17 cellular contexts compared by ENCODE assay signal in genomic region chr11:121137005-121137404, GRCh38. TPM values are rescaled to one million over a fixed set of nuclear protein-coding genes. Genes with fewer than 3 reads are reported as not detected.
DNase-seq lines count a peak whose midpoint lies in the region; ATAC-seq, FAIRE-seq and TF ChIP-seq lines count a peak whose summit lies in the region.
"Had no signal": no experiment of that assay in that cellular context is flagged by ENCODE, and none has a peak within 500 bp of the region (broad histone marks: within the 10 kb centered on the region; RNA-seq: fewer than 3 reads in every experiment).

No MANE protein-coding gene starts in this region.

- in situ Hi-C loops in gastrocnemius medialis (cut with MboI; ENCODE audit: low sequenced_read_pairs in 4 of 4), result no loop called here

- H3K4me1 ChIP-seq in endothelial cell of umbilical vein (ENCODE audit: control insufficient read depth, extremely low read depth, insufficient read depth, low read length), result no peaks in the 10 kb centered on the region
- H3K4me1 ChIP-seq in trophoblast cell (ENCODE audit: control insufficient read depth in 1 of 2, insufficient read depth in 2 of 2, low read length in 2 of 2), result no peaks in the 10 kb centered on the region
- peaks cover 4 to 5% of the 10 kb centered on the region in 2 donors for H3K4me1 ChIP-seq in gastrocnemius medialis

- no peaks in the 10 kb centered on the region for H3K9me1 ChIP-seq in endothelial cell of umbilical vein (replicated peaks; ENCODE audit: control insufficient read depth, extremely low read depth, insufficient read depth, low read length)

- peak overlapping the region; percentile 82 for H3K23ac ChIP-seq in trophoblast cell (ENCODE audit: low read length)

- H3K27me3 ChIP-seq in endothelial cell of umbilical vein (ENCODE audit: control insufficient read depth in 2 of 2, insufficient read depth in 2 of 2, low read length in 2 of 2) (no peaks in the 10 kb centered on the region), trophoblast cell (ENCODE audit: insufficient read depth, low read length) (no peaks in the 10 kb centered on the region), gastrocnemius medialis (no peaks in the 10 kb centered on the region)
- H3K27me3 ChIP-seq: BLaER1 treated with 17β-estradiol and CSF1 and Interleukin-3, amounts not matched to agents 10 nM and 100 nM had no signal

- no peak overlapping the region for H4K8ac ChIP-seq in trophoblast cell (ENCODE audit: low read depth, low read length)

- no peaks in the 10 kb centered on the region for H3K79me1 ChIP-seq in trophoblast cell (ENCODE audit: low read length)

- ATAC-seq in gastrocnemius medialis, result no peak
- ATAC-seq: CD8-positive, alpha-beta T cell; GM23338; HCT116 had no signal

- H3K36me3 ChIP-seq in endothelial cell of umbilical vein (ENCODE audit: control insufficient read depth in 2 of 2, extremely low read depth in 1 of 2, insufficient read depth in 2 of 2, low read length in 2 of 2) (no peaks in the 10 kb centered on the region), trophoblast cell (ENCODE audit: control insufficient read depth in 1 of 2, insufficient read depth in 2 of 2, low read length in 2 of 2) (no peaks in the 10 kb centered on the region), gastrocnemius medialis (no peaks in the 10 kb centered on the region)
- H3K36me3 ChIP-seq: BLaER1 treated with 17β-estradiol and CSF1 and Interleukin-3, amounts not matched to agents 10 nM and 100 nM had no signal

- POLR2A ChIA-PET in endothelial cell of umbilical vein (lab: Charles Lee), result no interaction called here

- H3K27ac ChIP-seq in endothelial cell of umbilical vein (ENCODE audit: insufficient read depth, low read depth, low read length) (no peak overlapping the region), trophoblast cell (ENCODE audit: low read depth, low read length) (no peak overlapping the region), gastrocnemius medialis (no peak overlapping the region)
- H3K27ac ChIP-seq: BLaER1 treated with 17β-estradiol and CSF1 and Interleukin-3, amounts not matched to agents 10 nM and 100 nM had no signal

- no peak for TF ChIP-seq POLR2A in endothelial cell of umbilical vein (IDR thresholded peaks at IDR 0.05; ENCODE audit: low read depth, low read length)
- no peak for TF ChIP-seq POLR2A in gastrocnemius medialis (IDR thresholded peaks at IDR 0.05)

- no CpG with 5 or more reads among the region's 11 CpGs for WGBS in trophoblast cell (ENCODE audit: extremely low coverage, insufficient coverage, insufficient read length)

- H3K4me3 ChIP-seq in GM12864 (ENCODE audit: low read depth, low read length) (no peak overlapping the region), endothelial cell of umbilical vein (replicated peaks in 1 of 3; ENCODE audit: insufficient read depth in 1 of 3, low read depth in 1 of 3, low read length in 3 of 3) (no peak overlapping the region), trophoblast cell (ENCODE audit: low read depth, low read length) (no peak overlapping the region), gastrocnemius medialis (no peak overlapping the region)
- H3K4me3 ChIP-seq: BLaER1 treated with 17β-estradiol and CSF1 and Interleukin-3, amounts not matched to agents 10 nM and 100 nM; GM23338 had no signal

- no peak overlapping the region for H2AFZ ChIP-seq in endothelial cell of umbilical vein (ENCODE audit: low read depth, low read length)
- no peak overlapping the region for H2AFZ ChIP-seq in trophoblast cell (ENCODE audit: insufficient read depth, low read length, poor library complexity)
- H2AFZ ChIP-seq: GM23338 had no signal

- H4K20me1 ChIP-seq in endothelial cell of umbilical vein (replicated peaks; ENCODE audit: control insufficient read depth, extremely low read depth, insufficient read depth, low read length), result no peaks in the 10 kb centered on the region
- H4K20me1 ChIP-seq: BLaER1 treated with 17β-estradiol and CSF1 and Interleukin-3, amounts not matched to agents 10 nM and 100 nM had no signal

- DNase-seq in GM12864 (ENCODE audit: low read depth), result peak; percentile 2
- no peak for DNase-seq in HTR-8/SVneo (ENCODE audit: insufficient read length, low spot score)
- DNase-seq in endothelial cell of umbilical vein (ENCODE audit: low read depth, low spot score), result no peak
- no peak for DNase-seq in trophoblast cell
- DNase-seq in gastrocnemius medialis, result no peak
- no peak for DNase-seq in NCI-H345 (lab: John Stamatoyannopoulos, UW)
- no peak for DNase-seq in NCI-H1417 (lab: John Stamatoyannopoulos, UW)
- DNase-seq: 8988T; Calu3; CD8-positive, alpha-beta T cell; DMS79 treated with DMSO at 0.1 percent for 48 hours; GF-D8; H7 had no signal

- no peak overlapping the region for H4K12ac ChIP-seq in trophoblast cell (ENCODE audit: low read depth, low read length)

- no TSS peak for BruUV-seq in endothelial cell of umbilical vein (replicated peaks; lab: Mats Ljungman, UMichigan)

- CTCF ChIA-PET in endothelial cell of umbilical vein (lab: Charles Lee), result interaction anchor here (1.0 kb wide), 1 partner anchor 12 kb away, joined by 4 read pairs; no protein-coding TSS in a partner anchor

- H3K4ac ChIP-seq in trophoblast cell (ENCODE audit: low read depth, low read length), result no peak overlapping the region

- no peak overlapping the region for H4K91ac ChIP-seq in trophoblast cell (ENCODE audit: low read depth, low read length)

- H3K9ac ChIP-seq in endothelial cell of umbilical vein (replicated peaks; ENCODE audit: extremely low read depth, insufficient read depth, low read length), result no peak overlapping the region
- H3K9ac ChIP-seq in trophoblast cell (ENCODE audit: low read length), result no peak overlapping the region
- H3K9ac ChIP-seq: BLaER1 treated with 17β-estradiol and CSF1 and Interleukin-3, amounts not matched to agents 10 nM and 100 nM had no signal

- FAIRE-seq in HTR-8/SVneo (lab: Jason Lieb, UNC), result peak; percentile 85
- no peak for FAIRE-seq in endothelial cell of umbilical vein (lab: Jason Lieb, UNC)
- FAIRE-seq: GM12892 had no signal

- no peak for TF ChIP-seq CTCF in GM12864 (IDR thresholded peaks at IDR 0.05; ENCODE audit: low read depth, low read length, missing control alignments)
- no peak for TF ChIP-seq CTCF in endothelial cell of umbilical vein (IDR thresholded peaks at IDR 0.05; ENCODE audit: extremely low read depth in 1 of 2, insufficient read depth in 1 of 2, low read depth in 1 of 2, low read length in 2 of 2)
- TF ChIP-seq CTCF in gastrocnemius medialis (IDR thresholded peaks at IDR 0.05 in 4 of 5, conservative IDR thresholded peaks at IDR 0.05 in 1 of 5), result no peak

- H3K79me2 ChIP-seq in endothelial cell of umbilical vein (ENCODE audit: control insufficient read depth, insufficient read depth, low read length), result no peaks in the 10 kb centered on the region
- no peaks in the 10 kb centered on the region for H3K79me2 ChIP-seq in trophoblast cell (ENCODE audit: control insufficient read depth, insufficient read depth, low read length, poor library complexity)

- H3K14ac ChIP-seq in trophoblast cell (ENCODE audit: low read length), result no peak overlapping the region

- no peak overlapping the region for H2BK12ac ChIP-seq in trophoblast cell (ENCODE audit: low read length)

- intact Hi-C loops in endothelial cell of umbilical vein (cut with micrococcal nuclease), result no loop called here
- intact Hi-C loops in gastrocnemius medialis (cut with DNase I; ENCODE audit: low total_unique reads), result no loop called here

- no peak overlapping the region for H3K18ac ChIP-seq in trophoblast cell (ENCODE audit: low read length)

- H2BK5ac ChIP-seq in trophoblast cell (ENCODE audit: low read depth, low read length, poor library complexity), result no peak overlapping the region

- H3K4me2 ChIP-seq in endothelial cell of umbilical vein (ENCODE audit: insufficient read depth, low read length) (no peak overlapping the region), trophoblast cell (ENCODE audit: low read length) (no peak overlapping the region)
- H3K4me2 ChIP-seq: BLaER1 treated with 17β-estradiol and CSF1 and Interleukin-3, amounts not matched to agents 10 nM and 100 nM; GM23338 had no signal

- dilution Hi-C loops in endothelial cell of umbilical vein (cut with MboI; ENCODE audit: extremely low pct_ligation_motif_present, low sequenced_read_pairs), result no loop called here

- no peaks in the 10 kb centered on the region for H3K9me3 ChIP-seq in endothelial cell of umbilical vein (replicated peaks; ENCODE audit: control insufficient read depth, insufficient read depth, low read length)
- H3K9me3 ChIP-seq in trophoblast cell (ENCODE audit: insufficient read depth, low read depth, low read length), result peaks cover 6% of the 10 kb centered on the region
- H3K9me3 ChIP-seq in gastrocnemius medialis, result no peaks in the 10 kb centered on the region
- H3K9me3 ChIP-seq: BLaER1 treated with 17β-estradiol and CSF1 and Interleukin-3, amounts not matched to agents 10 nM and 100 nM had no signal

- no peak overlapping the region for H2AK5ac ChIP-seq in trophoblast cell (ENCODE audit: low read length)

- no peak overlapping the region for H2BK120ac ChIP-seq in trophoblast cell (ENCODE audit: insufficient read depth, low read length, poor library complexity)

TF ChIP-seq in endothelial cell of umbilical vein, 7 proteins besides CTCF, POLR2A, EP300 and RAD21:
- TF ChIP-seq GATA2 (IDR thresholded peaks at IDR 0.05; ENCODE audit: insufficient read depth, insufficient read length, low read depth, low read length), result no peak
- no peak for TF ChIP-seq EZH2 (IDR thresholded peaks at IDR 0.05; ENCODE audit: borderline replicate concordance, low read depth, low read length, severe bottlenecking)
- no peak for TF ChIP-seq FOS (IDR thresholded peaks at IDR 0.05; ENCODE audit: borderline replicate concordance, insufficient read depth, low read length)
- no peak for TF ChIP-seq JUN (IDR thresholded peaks at IDR 0.05; ENCODE audit: borderline replicate concordance, insufficient read depth, insufficient read length, low read depth)
- TF ChIP-seq, protein P1, sequence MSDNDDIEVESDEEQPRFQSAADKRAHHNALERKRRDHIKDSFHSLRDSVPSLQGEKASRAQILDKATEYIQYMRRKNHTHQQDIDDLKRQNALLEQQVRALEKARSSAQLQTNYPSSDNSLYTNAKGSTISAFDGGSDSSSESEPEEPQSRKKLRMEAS (IDR thresholded peaks at IDR 0.05; ENCODE audit: insufficient read depth, insufficient read length), result peak; percentile 33
TF ChIP-seq in endothelial cell of umbilical vein: peak in this region for 1.

RNA-seq across cellular contexts. Expression of gene TECTA, which starts 36.0 kb away (rescaled TPM):
- 0.28 and 0.44 TPM in 2 replicates for total RNA-seq in endothelial cell of umbilical vein
- polyA plus RNA-seq in endothelial cell of umbilical vein, result 0.69 and 0.97 TPM in 2 replicates
- polyA plus RNA-seq in endothelial cell of umbilical vein (2011; cell fraction: cytosol; rRNA removed), result 0.45 and 0.51 TPM in 2 replicates
- polyA plus RNA-seq in endothelial cell of umbilical vein (2011; cell fraction: nucleus; rRNA removed), result 2.9 and 5.2 TPM in 2 replicates
- 0.35 TPM in 2 replicates for polyA plus RNA-seq in endothelial cell of umbilical vein (2012)
- polyA minus RNA-seq in endothelial cell of umbilical vein, result 1.4 and 2.1 TPM in 2 replicates
- polyA minus RNA-seq in endothelial cell of umbilical vein (2011; cell fraction: cytosol; rRNA and poly(A)+ RNA removed), result not detected
- polyA minus RNA-seq in endothelial cell of umbilical vein (2011; cell fraction: nucleus; rRNA and poly(A)+ RNA removed), result 2.7 and 4.6 TPM in 2 replicates
- polyA plus RNA-seq in trophoblast cell (2013), result 0.22 and 0.24 TPM in 2 replicates
- total RNA-seq in gastrocnemius medialis, result 1 to 10 TPM in 1 of 4 donors, under 1 TPM in 3; 0.17 to 1.6 (median 0.45) TPM
- total RNA-seq: Calu3 had no signal
